11 cellular contexts compared by ENCODE assay signal in genomic region chr22:36155702-36156101, GRCh38. TPM values are rescaled to one million over a fixed set of nuclear protein-coding genes. Genes with fewer than 3 reads are reported as not detected.
DNase-seq lines count a peak whose midpoint lies in the region; ATAC-seq and TF ChIP-seq lines count a peak whose summit lies in the region.
"Had no signal": no experiment of that assay in that cellular context is flagged by ENCODE, and none has a peak within 500 bp of the region (broad histone marks: within the 10 kb centered on the region; RNA-seq: fewer than 3 reads in every experiment).

No MANE protein-coding gene starts in this region.

- TF ChIP-seq CTCF in A673 (conservative IDR thresholded peaks at IDR 0.05; ENCODE audit: low read depth, low read length) = no peak

- intact Hi-C loops in activated T-helper 1 cell treated with anti-CD3 and anti-CD28 coated beads, Interleukin-12 subunit alpha, Interleukin-12 subunit beta, Interleukin-2, Interleukin-4 antibody, amounts not matched to agents 30 ng/mL and 10 ng/mL and 1 ng/mL, durations not matched to agents 14 hours and 24 hours and 36 hours (cut with micrococcal nuclease) = no loop called here
- intact Hi-C loops in Right ventricle myocardium superior (cut with DNase I) = no loop called here
- intact Hi-C loops in A673 (cut with micrococcal nuclease; ENCODE audit: unreplicated experiment) = no loop called here

- no peaks in the 10 kb centered on the region for H3K36me3 ChIP-seq in A673 (ENCODE audit: insufficient read depth, low read length, poor library complexity, severe bottlenecking)
- H3K36me3 ChIP-seq: SJSA1 had no signal

- H3K4me3 Mint-ChIP-seq in activated T-helper 1 cell treated with anti-CD3 and anti-CD28 coated beads, Interleukin-12 subunit alpha, Interleukin-12 subunit beta, Interleukin-2, Interleukin-4 antibody, amounts not matched to agents 30 ng/mL and 10 ng/mL and 1 ng/mL, durations not matched to agents 14 hours and 24 hours and 36 hours = peak overlapping the region; percentile 95

- DNase-seq in Ammon's horn (ENCODE audit: low spot score) (peak; percentile 40), Right ventricle myocardium superior (peak; percentile 82), pons (ENCODE audit: low spot score) (peak; percentile 36), A673 (ENCODE audit: low spot score) (no peak), DMS 273 (lab: John Stamatoyannopoulos, UW; ENCODE audit: unreplicated experiment) (no peak), islet precursor cell (no peak)
- DNase-seq in activated T-helper 1 cell treated with anti-CD3 and anti-CD28 coated beads, Interleukin-12 subunit alpha, Interleukin-12 subunit beta, Interleukin-2, Interleukin-4 antibody, amounts not matched to agents 30 ng/mL and 10 ng/mL and 1 ng/mL, durations not matched to agents 14 hours and 24 hours and 36 hours (ENCODE audit: low spot score) = no peak

- ATAC-seq in Right ventricle myocardium superior (ENCODE audit: poor library complexity) (peak; percentile 79), GM19324 (IDR thresholded peaks at IDR 0.05; ENCODE audit: low FRiP score, unreplicated experiment) (no peak)

- CTCF ChIA-PET in A673 (lab: Charles Lee) = no interaction called here

- no peaks in the 10 kb centered on the region for H3K9me3 ChIP-seq in A673 (ENCODE audit: low read depth, low read length, poor library complexity, severe bottlenecking)

- H3K36me3 Mint-ChIP-seq in activated T-helper 1 cell treated with anti-CD3 and anti-CD28 coated beads, Interleukin-12 subunit alpha, Interleukin-12 subunit beta, Interleukin-2, Interleukin-4 antibody, amounts not matched to agents 30 ng/mL and 10 ng/mL and 1 ng/mL, durations not matched to agents 14 hours and 24 hours and 36 hours (ENCODE audit: low read depth) = peaks cover 47% of the 10 kb centered on the region

- no peaks in the 10 kb centered on the region for H3K27me3 Mint-ChIP-seq in activated T-helper 1 cell treated with anti-CD3 and anti-CD28 coated beads, Interleukin-12 subunit alpha, Interleukin-12 subunit beta, Interleukin-2, Interleukin-4 antibody, amounts not matched to agents 30 ng/mL and 10 ng/mL and 1 ng/mL, durations not matched to agents 14 hours and 24 hours and 36 hours (ENCODE audit: insufficient read depth)

- POLR2A ChIA-PET in A673 (lab: Charles Lee; ENCODE audit: low non-redundant PET) = no interaction called here

- H3K4me3 ChIP-seq in A673 (ENCODE audit: low read depth, low read length, poor library complexity, severe bottlenecking) = no peak overlapping the region

- H3K4me1 Mint-ChIP-seq in activated T-helper 1 cell treated with anti-CD3 and anti-CD28 coated beads, Interleukin-12 subunit alpha, Interleukin-12 subunit beta, Interleukin-2, Interleukin-4 antibody, amounts not matched to agents 30 ng/mL and 10 ng/mL and 1 ng/mL, durations not matched to agents 14 hours and 24 hours and 36 hours (ENCODE audit: low read depth) = peaks cover 90% of the 10 kb centered on the region

- BruUV-seq in A673 (replicated peaks; lab: Mats Ljungman, UMichigan) = no TSS peak

- peak overlapping the region; percentile 95 for H3K27ac Mint-ChIP-seq in activated T-helper 1 cell treated with anti-CD3 and anti-CD28 coated beads, Interleukin-12 subunit alpha, Interleukin-12 subunit beta, Interleukin-2, Interleukin-4 antibody, amounts not matched to agents 30 ng/mL and 10 ng/mL and 1 ng/mL, durations not matched to agents 14 hours and 24 hours and 36 hours

- H3K27ac ChIP-seq in A673 (ENCODE audit: low read depth, low read length, poor library complexity, severe bottlenecking) = no peak overlapping the region

- H3K27me3 ChIP-seq in A673 (replicated peaks; ENCODE audit: insufficient read depth, low read depth, low read length, poor library complexity) = no peaks in the 10 kb centered on the region
- H3K27me3 ChIP-seq: SJSA1 had no signal

- no peaks in the 10 kb centered on the region for H3K4me1 ChIP-seq in A673 (ENCODE audit: insufficient read depth, low read length, poor library complexity, severe bottlenecking)

- H3K9me3 Mint-ChIP-seq in activated T-helper 1 cell treated with anti-CD3 and anti-CD28 coated beads, Interleukin-12 subunit alpha, Interleukin-12 subunit beta, Interleukin-2, Interleukin-4 antibody, amounts not matched to agents 30 ng/mL and 10 ng/mL and 1 ng/mL, durations not matched to agents 14 hours and 24 hours and 36 hours = peaks cover 9% of the 10 kb centered on the region

RNA-seq across cellular contexts. Expression of gene APOL3, which starts 4.9 kb away (rescaled TPM):
- total RNA-seq in activated T-helper 1 cell treated with anti-CD3 and anti-CD28 coated beads, Interleukin-12 subunit alpha, Interleukin-12 subunit beta, Interleukin-2, Interleukin-4 antibody, amounts not matched to agents 30 ng/mL and 10 ng/mL and 1 ng/mL, durations not matched to agents 14 hours and 24 hours and 36 hours = 52.4 and 53.5 TPM in 2 replicates
- total RNA-seq in Right ventricle myocardium superior (25.5 TPM), A673 (2021) (0.59 TPM in 1 of 2 replicates, not detected in the other)
- total RNA-seq: bronchial epithelial cell had no signal

RNA-seq across cellular contexts. Expression of gene APOL4, which starts 45.9 kb away (rescaled TPM):
- 0.18 TPM in 1 of 2 replicates, not detected in the other for total RNA-seq in activated T-helper 1 cell treated with anti-CD3 and anti-CD28 coated beads, Interleukin-12 subunit alpha, Interleukin-12 subunit beta, Interleukin-2, Interleukin-4 antibody, amounts not matched to agents 30 ng/mL and 10 ng/mL and 1 ng/mL, durations not matched to agents 14 hours and 24 hours and 36 hours
- total RNA-seq in Right ventricle myocardium superior (5.0 TPM), A673 (2021) (1.6 and 4.2 TPM in 2 replicates)
- total RNA-seq: Daoy had no signal

Comparison
In these comparisons a context has a peak if more than half of its experiments do, and no peak if none do; other contexts are left out.
1. DNase-seq: peak in Ammon's horn (single experiment), Right ventricle myocardium superior (single experiment) and pons (single experiment); none in activated T-helper 1 cell treated with anti-CD3 and anti-CD28 coated beads, Interleukin-12 subunit alpha, Interleukin-12 subunit beta, Interleukin-2, Interleukin-4 antibody, amounts not matched to agents 30 ng/mL and 10 ng/mL and 1 ng/mL, durations not matched to agents 14 hours and 24 hours and 36 hours (single experiment), A673 (single experiment), DMS 273 (single experiment) and islet precursor cell (single experiment).
2. RNA of gene APOL3, which starts 4.9 kb away (total RNA-seq): 52.4 to 53.5 TPM in activated T-helper 1 cell treated with anti-CD3 and anti-CD28 coated beads, Interleukin-12 subunit alpha, Interleukin-12 subunit beta, Interleukin-2, Interleukin-4 antibody, amounts not matched to agents 30 ng/mL and 10 ng/mL and 1 ng/mL, durations not matched to agents 14 hours and 24 hours and 36 hours and 25.5 TPM in Right ventricle myocardium superior (single experiment); 0.59 TPM in A673; every median in the first group is over 10 times any median in the second.